ENCODE assay signal across 1 cellular context in genomic region chr9:98323051-98323830, GRCh38.
TF ChIP-seq lines count a peak whose summit lies in the region.

No MANE protein-coding gene starts in this region.

TF ChIP-seq in K562, 482 proteins besides CTCF, POLR2A, EP300 and RAD21 (continued from another document):
- TF ChIP-seq ZBTB49 (CRISPR knock-in tag; IDR thresholded peaks at IDR 0.05; ENCODE audit: borderline replicate concordance) = no peak
TF ChIP-seq in K562: peak in this region for 0.
